ENCODE assay signal across 12 cellular contexts in genomic region chr3:49173792-49174170, GRCh38. TPM values are rescaled to one million over a fixed set of nuclear protein-coding genes. Genes with fewer than 3 reads are reported as not detected.
DNase-seq lines count a peak whose midpoint lies in the region; ATAC-seq and TF ChIP-seq lines count a peak whose summit lies in the region.
"Had no signal": no experiment of that assay in that cellular context is flagged by ENCODE, and none has a peak within 500 bp of the region (broad histone marks: within the 10 kb centered on the region; RNA-seq: fewer than 3 reads in every experiment).

No MANE protein-coding gene starts in this region.

- H3K4me3 Mint-ChIP-seq in activated CD4-positive, alpha-beta T cell treated with anti-CD3 and anti-CD28 coated beads, Interleukin-2, amount 10 ng/mL, durations not matched to agents 24 days and 14 days: no peak overlapping the region
- H3K4me3 Mint-ChIP-seq: effector memory CD8-positive, alpha-beta T cell had no signal

- H3K79me1 ChIP-seq in neuronal stem cell (ENCODE audit: low read depth, low read length): peaks cover 11% of the 10 kb centered on the region

- H3K4me1 ChIP-seq in gastroesophageal sphincter (peaks cover 0 to 66% (median 29%) of the 10 kb centered on the region in 3 donors), neuronal stem cell (ENCODE audit: control insufficient read depth in 2 of 2, insufficient read depth in 1 of 2, low read depth in 1 of 2, low read length in 2 of 2) (peaks cover 25 to 29% of the 10 kb centered on the region in 2 donors)

- peak overlapping the region; percentile 43 for H2BK12ac ChIP-seq in neuronal stem cell (ENCODE audit: low read length)

- DNase-seq in COLO668 (lab: John Stamatoyannopoulos, UW; ENCODE audit: unreplicated experiment): peak; percentile 3
- DNase-seq in RWPE1 (ENCODE audit: low spot score): no peak
- peak; percentile 58 for DNase-seq in neuronal stem cell (ENCODE audit: low spot score)
- DNase-seq in NCI-H187 treated with DMSO at 0.1 percent for 48 hours (lab: John Stamatoyannopoulos, UW): no peak
- DNase-seq in NOMO-1 (lab: John Stamatoyannopoulos, UW; ENCODE audit: unreplicated experiment in 2 of 2): no peak
- DNase-seq in activated CD4-positive, alpha-beta T cell treated with anti-CD3 and anti-CD28 coated beads, Interleukin-2, amount 10 ng/mL, durations not matched to agents 24 days and 14 days: no peak
- DNase-seq in AG08395 (ENCODE audit: low spot score): no peak
- DNase-seq: effector memory CD8-positive, alpha-beta T cell; MG63; stimulated activated CD4-positive, alpha-beta T cell treated with anti-CD3 and anti-CD28 coated beads, Interleukin-2, amount 100 ng/mL, for 24 hours had no signal

- no peak overlapping the region for H4K91ac ChIP-seq in neuronal stem cell (ENCODE audit: low read depth, low read length, poor library complexity)

- H3K9ac ChIP-seq in neuronal stem cell (ENCODE audit: low read depth, low read length, poor library complexity): peak overlapping the region; percentile 81

- H2AFZ ChIP-seq in neuronal stem cell (ENCODE audit: low read length): no peak overlapping the region

- WGBS in gastroesophageal sphincter (ENCODE audit: low coverage in 1 of 2), 2 donors: 0% methylated on average over 1 of the region's 4 CpGs; no CpG with 5 or more reads in 1 of the 2 donors
- WGBS in neuronal stem cell (ENCODE audit: extremely low coverage in 2 of 2, insufficient read length in 2 of 2, insufficient replicate concordance in 1 of 2), 2 donors: no CpG with 5 or more reads among the region's 4 CpGs

- H2BK5ac ChIP-seq in neuronal stem cell (ENCODE audit: low read length): peak overlapping the region; percentile 97

- H3K9me3 ChIP-seq in gastroesophageal sphincter (no peaks in the 10 kb centered on the region), neuronal stem cell (replicated peaks in 1 of 2; ENCODE audit: control insufficient read depth in 2 of 2, insufficient read depth in 1 of 2, low read depth in 1 of 2, low read length in 2 of 2) (no peaks in the 10 kb centered on the region)
- H3K9me3 ChIP-seq: MG63 had no signal

- peaks cover 8% of the 10 kb centered on the region for H3K4me1 Mint-ChIP-seq in activated CD4-positive, alpha-beta T cell treated with anti-CD3 and anti-CD28 coated beads, Interleukin-2, amount 10 ng/mL, durations not matched to agents 24 days and 14 days

- peak overlapping the region; percentile 92 for H3K4me2 ChIP-seq in neuronal stem cell (ENCODE audit: insufficient read depth, low read length, poor library complexity, severe bottlenecking)

- peak overlapping the region; percentile 99 for H2AK5ac ChIP-seq in neuronal stem cell (ENCODE audit: low read depth, low read length)

- peaks cover under 1% of the 10 kb centered on the region for H3K27me3 Mint-ChIP-seq in activated CD4-positive, alpha-beta T cell treated with anti-CD3 and anti-CD28 coated beads, Interleukin-2, amount 10 ng/mL, durations not matched to agents 24 days and 14 days

- H2BK15ac ChIP-seq in neuronal stem cell (ENCODE audit: low read length): peak overlapping the region; percentile 76

- CTCF ChIA-PET in RWPE1 (lab: Yijun Ruan, JAX): no interaction called here

- H3K36me3 ChIP-seq in gastroesophageal sphincter: peaks cover 0 to 46% of the 10 kb centered on the region in 2 donors
- H3K36me3 ChIP-seq in neuronal stem cell (replicated peaks in 1 of 2; ENCODE audit: control insufficient read depth in 2 of 2, insufficient read depth in 2 of 2, low read length in 2 of 2): peaks cover 22 to 33% of the 10 kb centered on the region in 2 donors
- H3K36me3 ChIP-seq: MG63 had no signal

- POLR2A ChIA-PET in RWPE1 (lab: Yijun Ruan, JAX; ENCODE audit: low non-redundant PET): no interaction called here

- peak overlapping the region; percentile 60 for H3K4ac ChIP-seq in neuronal stem cell (ENCODE audit: low read length)

- peak overlapping the region; percentile 98 for H3K18ac ChIP-seq in neuronal stem cell (ENCODE audit: low read length)

- TF ChIP-seq EP300 in gastroesophageal sphincter (IDR thresholded peaks at IDR 0.05): no peak

- peak overlapping the region; percentile 65 for H2BK120ac ChIP-seq in neuronal stem cell (ENCODE audit: low read depth, low read length)

- intact Hi-C loops in activated CD4-positive, alpha-beta T cell treated with anti-CD3 and anti-CD28 coated beads, Interleukin-2, amount 10 ng/mL, durations not matched to agents 24 days and 14 days (cut with micrococcal nuclease): no loop called here

- ATAC-seq in gastroesophageal sphincter: no peak
- ATAC-seq: effector memory CD8-positive, alpha-beta T cell had no signal

- H3K14ac ChIP-seq in neuronal stem cell (ENCODE audit: low read length): peak overlapping the region; percentile 12

- H3K27me3 ChIP-seq in gastroesophageal sphincter (no peaks in the 10 kb centered on the region), neuronal stem cell (ENCODE audit: control insufficient read depth in 3 of 3, insufficient read depth in 3 of 3, low read depth in 1 of 3, low read length in 3 of 3) (no peaks in the 10 kb centered on the region)
- H3K27me3 ChIP-seq: MG63 had no signal

- TF ChIP-seq CTCF in RWPE1 (conservative IDR thresholded peaks at IDR 0.05; ENCODE audit: low read depth) (no peak), gastroesophageal sphincter (IDR thresholded peaks at IDR 0.05) (no peak)

- H3K27ac Mint-ChIP-seq in activated CD4-positive, alpha-beta T cell treated with anti-CD3 and anti-CD28 coated beads, Interleukin-2, amount 10 ng/mL, durations not matched to agents 24 days and 14 days: no peak overlapping the region
- H3K27ac Mint-ChIP-seq: effector memory CD8-positive, alpha-beta T cell had no signal

- no peak overlapping the region for H4K8ac ChIP-seq in neuronal stem cell (ENCODE audit: low read depth, low read length)

- H3K9me3 Mint-ChIP-seq in activated CD4-positive, alpha-beta T cell treated with anti-CD3 and anti-CD28 coated beads, Interleukin-2, amount 10 ng/mL, durations not matched to agents 24 days and 14 days: no peaks in the 10 kb centered on the region
- H3K9me3 Mint-ChIP-seq: effector memory CD8-positive, alpha-beta T cell had no signal

- H3K23ac ChIP-seq in neuronal stem cell (ENCODE audit: low read depth, low read length, poor library complexity): no peak overlapping the region

- H3K4me3 ChIP-seq in gastroesophageal sphincter (peak overlapping the region in 1 of 2 donors; percentile 92), neuronal stem cell (ENCODE audit: low read length in 2 of 2) (peak overlapping the region; percentile 18 to 69)
- H3K4me3 ChIP-seq: MG63, SK-N-MC had no signal

- H3K36me3 Mint-ChIP-seq in activated CD4-positive, alpha-beta T cell treated with anti-CD3 and anti-CD28 coated beads, Interleukin-2, amount 10 ng/mL, durations not matched to agents 24 days and 14 days (ENCODE audit: low read depth): no peaks in the 10 kb centered on the region

- H3K27ac ChIP-seq in RWPE1: peak overlapping the region; percentile 86
- peak overlapping the region in 3 of 4 donors; percentile 90 to 94 (median 92) for H3K27ac ChIP-seq in gastroesophageal sphincter
- H3K27ac ChIP-seq in neuronal stem cell (replicated peaks; ENCODE audit: low read length): peak overlapping the region; percentile 99
- H3K27ac ChIP-seq: SK-N-MC had no signal

- no peak for TF ChIP-seq POLR2A in gastroesophageal sphincter (IDR thresholded peaks at IDR 0.05)

RNA-seq across cellular contexts. Expression of gene KLHDC8B, which starts 2.4 kb away (rescaled TPM):
- 100 to 1,000 TPM in 3 of 4 donors, 10 to 100 TPM in 1; 39.8 to 126 (median 114) TPM for total RNA-seq in gastroesophageal sphincter
- polyA plus RNA-seq in neuronal stem cell (2013, experiment 1 of 2): 44.7 TPM
- 43.9 TPM for polyA plus RNA-seq in neuronal stem cell (2013, experiment 2 of 2)
- 1.5 and 2.3 TPM in 2 replicates for total RNA-seq in activated CD4-positive, alpha-beta T cell treated with anti-CD3 and anti-CD28 coated beads, Interleukin-2, amount 10 ng/mL, durations not matched to agents 24 days and 14 days

RNA-seq across cellular contexts. Expression of gene CCDC71, which starts 7.7 kb away (rescaled TPM):
- 10 to 100 TPM; 15.6 to 31.2 (median 25.3) TPM for total RNA-seq in gastroesophageal sphincter
- polyA plus RNA-seq in neuronal stem cell (2013, experiment 1 of 2): 17.1 TPM
- polyA plus RNA-seq in neuronal stem cell (2013, experiment 2 of 2): 16.2 TPM
- total RNA-seq in activated CD4-positive, alpha-beta T cell treated with anti-CD3 and anti-CD28 coated beads, Interleukin-2, amount 10 ng/mL, durations not matched to agents 24 days and 14 days: 25.7 and 26.7 TPM in 2 replicates

RNA-seq across cellular contexts. Expression of gene LAMB2, which starts 40.9 kb away (rescaled TPM):
- total RNA-seq in gastroesophageal sphincter: 100 to 1,000 TPM; 578 to 980 (median 645) TPM
- polyA plus RNA-seq in neuronal stem cell (2013, experiment 1 of 2): 91.9 TPM
- 91.3 TPM for polyA plus RNA-seq in neuronal stem cell (2013, experiment 2 of 2)
- not detected in 2 replicates for total RNA-seq in activated CD4-positive, alpha-beta T cell treated with anti-CD3 and anti-CD28 coated beads, Interleukin-2, amount 10 ng/mL, durations not matched to agents 24 days and 14 days

RNA-seq across cellular contexts. Expression of gene USP19, which starts 53.2 kb away (rescaled TPM):
- 100 to 1,000 TPM in 1 of 4 donors, 10 to 100 TPM in 3; 53.4 to 114 (median 76.4) TPM for total RNA-seq in gastroesophageal sphincter
- polyA plus RNA-seq in neuronal stem cell (2013, experiment 1 of 2): 22.3 TPM
- 21.3 TPM for polyA plus RNA-seq in neuronal stem cell (2013, experiment 2 of 2)
- total RNA-seq in activated CD4-positive, alpha-beta T cell treated with anti-CD3 and anti-CD28 coated beads, Interleukin-2, amount 10 ng/mL, durations not matched to agents 24 days and 14 days: 57.2 and 64.9 TPM in 2 replicates

Comparison
In these comparisons a context has a peak if more than half of its experiments do, and no peak if none do; other contexts are left out.
1. DNase-seq: peak in COLO668 (single experiment) and neuronal stem cell (single experiment); none in RWPE1 (single experiment), NCI-H187 treated with DMSO at 0.1 percent for 48 hours (single experiment), NOMO-1 (0 of 2), activated CD4-positive, alpha-beta T cell treated with anti-CD3 and anti-CD28 coated beads, Interleukin-2, amount 10 ng/mL, durations not matched to agents 24 days and 14 days (single experiment) and AG08395 (single experiment).
2. RNA of gene KLHDC8B, which starts 2.4 kb away (total RNA-seq): 39.8 to 126 TPM in gastroesophageal sphincter; 1.5 to 2.3 TPM in activated CD4-positive, alpha-beta T cell treated with anti-CD3 and anti-CD28 coated beads, Interleukin-2, amount 10 ng/mL, durations not matched to agents 24 days and 14 days; every median in the first group is over 10 times any median in the second.
3. RNA of gene LAMB2, which starts 40.9 kb away (total RNA-seq): 578 to 980 TPM in gastroesophageal sphincter; not detected in activated CD4-positive, alpha-beta T cell treated with anti-CD3 and anti-CD28 coated beads, Interleukin-2, amount 10 ng/mL, durations not matched to agents 24 days and 14 days; every median in the first group is over 100 times any median in the second.
4. Peak in every context shown above with its lines, with median percentiles within 50 percentile points of each other: H3K27ac ChIP-seq.